In genomic region chr6:134739299-134740090, GRCh38 we compare ENCODE assay signal across 1 cellular context.
TF ChIP-seq lines count a peak whose summit lies in the region.

No MANE protein-coding gene starts in this region.

TF ChIP-seq in IMR-90, 13 proteins besides CTCF, POLR2A, EP300 and RAD21 (continued from another document):
- TF ChIP-seq SMC3 (IDR thresholded peaks at IDR 0.05; ENCODE audit: low read depth, low read length) (no peak), RCOR1 (IDR thresholded peaks at IDR 0.05; ENCODE audit: insufficient replicate concordance, low read length) (no peak), USF2 (IDR thresholded peaks at IDR 0.05; ENCODE audit: low read depth, low read length) (no peak), NFE2L2 (IDR thresholded peaks at IDR 0.05; ENCODE audit: low read depth, low read length) (no peak), MAZ (IDR thresholded peaks at IDR 0.05; ENCODE audit: borderline replicate concordance, low read depth, low read length) (no peak), MXI1 (IDR thresholded peaks at IDR 0.05; ENCODE audit: borderline replicate concordance, low read depth, low read length) (no peak), CEBPB (IDR thresholded peaks at IDR 0.05; ENCODE audit: low read depth, low read length) (no peak), BHLHE40 (IDR thresholded peaks at IDR 0.05; ENCODE audit: low read depth, low read length) (no peak), MAFK (IDR thresholded peaks at IDR 0.05; ENCODE audit: low read depth, low read length) (no peak), FOS (IDR thresholded peaks at IDR 0.05; ENCODE audit: low read depth, low read length) (no peak), RFX5 (IDR thresholded peaks at IDR 0.05; ENCODE audit: low read depth, low read length) (no peak), CHD1 (IDR thresholded peaks at IDR 0.05; ENCODE audit: low read depth, low read length) (no peak)
